15 cellular contexts compared by ENCODE assay signal in the genomic region with DNA sequence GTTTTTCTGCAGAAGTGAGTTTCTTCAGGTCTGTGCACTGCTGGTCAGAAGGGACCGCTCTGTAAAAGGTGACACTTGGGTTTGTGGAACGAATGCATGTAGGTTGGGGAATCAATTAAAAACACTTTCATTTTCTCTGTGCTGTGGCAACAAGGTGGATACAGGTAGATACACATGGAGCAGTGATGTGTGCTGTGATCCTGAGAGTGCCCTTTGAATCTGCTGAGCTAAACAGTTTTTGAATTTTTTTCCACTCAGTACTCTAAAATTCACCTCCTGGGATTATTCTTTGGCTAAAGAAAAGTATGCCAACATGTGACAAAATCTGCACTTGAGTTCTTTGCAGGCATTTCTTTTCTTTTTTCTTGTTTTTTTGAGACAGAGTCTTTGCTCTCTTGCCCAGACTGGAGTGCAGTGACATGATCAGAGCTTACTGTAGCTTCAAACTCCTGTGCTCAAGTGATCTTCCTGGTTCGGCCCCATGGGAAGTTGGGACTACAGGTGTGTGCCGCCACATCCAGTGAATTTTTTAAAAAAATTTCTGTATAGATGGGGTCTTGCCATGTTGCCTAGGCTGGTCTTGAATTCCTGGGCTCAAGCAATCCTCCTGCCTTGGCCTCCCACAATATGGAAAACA.
DNase-seq lines count a peak whose midpoint lies in the region; ATAC-seq, FAIRE-seq and TF ChIP-seq lines count a peak whose summit lies in the region.
"Had no signal": no experiment of that assay in that cellular context is flagged by ENCODE, and none has a peak within 500 bp of the region (broad histone marks: within the 10 kb centered on the region; RNA-seq: fewer than 3 reads in every experiment).

No MANE protein-coding gene starts in this region.

- no peak for TF ChIP-seq EP300 in K562 (IDR thresholded peaks at IDR 0.05; ENCODE audit: low read length)

- H3K9me3 ChIP-seq in K562 (replicated peaks; ENCODE audit: control insufficient read depth, insufficient read depth, low read depth, low read length) (no peaks in the 10 kb centered on the region), OCI-LY7 (ENCODE audit: low read length) (no peaks in the 10 kb centered on the region)
- H3K9me3 ChIP-seq: BLaER1 had no signal

- FAIRE-seq in K562 (lab: Jason Lieb, UNC) = no peak
- FAIRE-seq: GM12878, GM18507 had no signal

- H3K27ac Mint-ChIP-seq in endothelial cell (ENCODE audit: unreplicated experiment) = no peak overlapping the region
- H3K27ac Mint-ChIP-seq in osteocyte (ENCODE audit: unreplicated experiment) = peak overlapping the region; percentile 29
- H3K27ac Mint-ChIP-seq in activated CD4-positive, alpha-beta T cell treated with anti-CD3 and anti-CD28 coated beads for 36 hours = no peak overlapping the region

- POLR2A ChIA-PET in K562 (lab: Yijun Ruan, JAX) = no interaction called here
- POLR2A ChIA-PET in activated CD4-positive, alpha-beta T cell treated with anti-CD3 and anti-CD28 coated beads for 36 hours (lab: Charles Lee) = no interaction called here
- POLR2A ChIA-PET in OCI-LY7 (lab: Charles Lee) = no interaction called here

- BruUV-seq in K562 (replicated peaks; lab: Mats Ljungman, UMichigan) = no TSS peak
- BruUV-seq in OCI-LY7 (replicated peaks; lab: Mats Ljungman, UMichigan) = no TSS peak

- no peaks in the 10 kb centered on the region for H3K36me3 ChIP-seq in K562 (ENCODE audit: control insufficient read depth, insufficient read depth, low read length)
- H3K36me3 ChIP-seq in OCI-LY7 (ENCODE audit: insufficient read depth, low read length) = no peaks in the 10 kb centered on the region
- H3K36me3 ChIP-seq: BLaER1 had no signal

- H2AFZ ChIP-seq in K562 (ENCODE audit: low read depth, low read length) (no peak overlapping the region), OCI-LY7 (ENCODE audit: low read length) (no peak overlapping the region)
- H2AFZ ChIP-seq: GM23248 had no signal

- H3K4me1 ChIP-seq in K562 (replicated peaks in 1 of 2; ENCODE audit: control insufficient read depth in 2 of 2, insufficient read depth in 2 of 2, low read length in 2 of 2) (no peaks in the 10 kb centered on the region), OCI-LY7 (ENCODE audit: insufficient read depth, low read length, poor library complexity, severe bottlenecking) (no peaks in the 10 kb centered on the region)

- no peak for TF ChIP-seq RAD21 in K562 (CRISPR knock-in tag; conservative IDR thresholded peaks at IDR 0.05 in 1 of 2, IDR thresholded peaks at IDR 0.05 in 1 of 2)

- intact Hi-C loops in K562 (cut with micrococcal nuclease) (no loop called here), OCI-LY7 (cut with micrococcal nuclease; ENCODE audit: unreplicated experiment) (no loop called here)
- intact Hi-C loops in activated CD4-positive, alpha-beta T cell treated with anti-CD3 and anti-CD28 coated beads for 36 hours (cut with DNase I, micrococcal nuclease) = no loop called here

- no peaks in the 10 kb centered on the region for H3K9me2 ChIP-seq in OCI-LY7 (ENCODE audit: insufficient read depth, low read length)

- H4K20me1 ChIP-seq in K562 (replicated peaks; ENCODE audit: control insufficient read depth, insufficient read depth, low read length) (no peaks in the 10 kb centered on the region), OCI-LY7 (ENCODE audit: insufficient read depth, low read length) (no peaks in the 10 kb centered on the region)
- H4K20me1 ChIP-seq: BLaER1 had no signal

- DNase-seq in K562 (ENCODE audit: extremely low read depth in 1 of 4, low spot score in 3 of 4) (no peak), endothelial cell (ENCODE audit: low spot score) (no peak), osteocyte (ENCODE audit: extremely low spot score, unreplicated experiment) (no peak), COLO829 (ENCODE audit: low spot score) (no peak), OCI-LY7 (ENCODE audit: low spot score) (no peak)
- DNase-seq in activated CD4-positive, alpha-beta T cell treated with anti-CD3 and anti-CD28 coated beads for 36 hours = no peak
- DNase-seq: AML-193; CD8-positive, alpha-beta memory T cell; DMS53; GM23248; H7 had no signal

- H3K27ac ChIP-seq in K562 (ENCODE audit: extremely low read depth, low read depth, low read length) = no peak overlapping the region
- no peak overlapping the region for H3K27ac ChIP-seq in OCI-LY7 (ENCODE audit: low read depth, low read length, poor library complexity, severe bottlenecking)
- H3K27ac ChIP-seq: BLaER1, GM23248 had no signal

- TF ChIP-seq POLR2A in K562 (conservative IDR thresholded peaks at IDR 0.05) = no peak

- H3K4me1 Mint-ChIP-seq in endothelial cell (ENCODE audit: unreplicated experiment) (peaks cover 19% of the 10 kb centered on the region), osteocyte (ENCODE audit: unreplicated experiment) (peaks cover 20% of the 10 kb centered on the region)
- no peaks in the 10 kb centered on the region for H3K4me1 Mint-ChIP-seq in activated CD4-positive, alpha-beta T cell treated with anti-CD3 and anti-CD28 coated beads for 36 hours

- no peaks in the 10 kb centered on the region for H3K9me3 Mint-ChIP-seq in endothelial cell (ENCODE audit: unreplicated experiment)
- no peaks in the 10 kb centered on the region for H3K9me3 Mint-ChIP-seq in osteocyte (ENCODE audit: unreplicated experiment)
- no peaks in the 10 kb centered on the region for H3K9me3 Mint-ChIP-seq in activated CD4-positive, alpha-beta T cell treated with anti-CD3 and anti-CD28 coated beads for 36 hours (ENCODE audit: low read depth)
- H3K9me3 Mint-ChIP-seq: CD8-positive, alpha-beta memory T cell had no signal

- in situ Hi-C loops in K562 (cut with MboI) = no loop called here

- H3K4me3 Mint-ChIP-seq in endothelial cell (ENCODE audit: unreplicated experiment) (peak overlapping the region; percentile 1), osteocyte (ENCODE audit: unreplicated experiment) (no peak overlapping the region)
- H3K4me3 Mint-ChIP-seq in activated CD4-positive, alpha-beta T cell treated with anti-CD3 and anti-CD28 coated beads for 36 hours = no peak overlapping the region

- H3K79me2 ChIP-seq in K562 (ENCODE audit: control insufficient read depth, insufficient read depth, low read length) = no peaks in the 10 kb centered on the region
- H3K79me2 ChIP-seq in OCI-LY7 (ENCODE audit: insufficient read depth, low read depth, low read length) = no peaks in the 10 kb centered on the region

- WGBS in K562 (ENCODE audit: insufficient coverage, low coverage, missing lambda C conversion rate) = 46% methylated on average over 4 of the region's 4 CpGs

- H3K4me2 ChIP-seq in K562 (ENCODE audit: insufficient read depth, low read length) = no peak overlapping the region
- H3K4me2 ChIP-seq in OCI-LY7 (ENCODE audit: low read length) = no peak overlapping the region
- H3K4me2 ChIP-seq: BLaER1 had no signal

- H3K9me1 ChIP-seq in K562 (ENCODE audit: control insufficient read depth, insufficient read depth, low read length) = no peaks in the 10 kb centered on the region

- CTCF ChIA-PET in K562 (lab: Yijun Ruan, JAX; ENCODE audit: low intra/inter-chr PET ratio) (interaction anchor here (0.5 kb wide), 1 partner anchor 124 kb away, joined by 3 read pairs; no protein-coding TSS in a partner anchor), OCI-LY7 (lab: Charles Lee; ENCODE audit: unreplicated experiment) (no interaction called here)
- CTCF ChIA-PET in activated CD4-positive, alpha-beta T cell treated with anti-CD3 and anti-CD28 coated beads for 36 hours (lab: Charles Lee) = no interaction called here

- no peak for ATAC-seq in K562
- ATAC-seq in activated CD4-positive, alpha-beta T cell treated with anti-CD3 and anti-CD28 coated beads for 36 hours = no peak
- no peak for ATAC-seq in HG03442 (IDR thresholded peaks at IDR 0.05; ENCODE audit: unreplicated experiment)
- ATAC-seq: GM12878 had no signal

- no peaks in the 10 kb centered on the region for H3K36me3 Mint-ChIP-seq in endothelial cell (ENCODE audit: low read depth, unreplicated experiment)
- no peaks in the 10 kb centered on the region for H3K36me3 Mint-ChIP-seq in osteocyte (ENCODE audit: unreplicated experiment)
- peaks cover 7% of the 10 kb centered on the region for H3K36me3 Mint-ChIP-seq in activated CD4-positive, alpha-beta T cell treated with anti-CD3 and anti-CD28 coated beads for 36 hours (ENCODE audit: low read depth)

- no peak overlapping the region for H3K9ac ChIP-seq in K562 (ENCODE audit: insufficient read depth in 1 of 2, low read depth in 2 of 2, low read length in 2 of 2)
- H3K9ac ChIP-seq: BLaER1, GM23248 had no signal

- H3K27me3 ChIP-seq in K562 (ENCODE audit: control insufficient read depth in 2 of 2, insufficient read depth in 2 of 2, low read length in 2 of 2) = no peaks in the 10 kb centered on the region
- H3K27me3 ChIP-seq: BLaER1 had no signal

- TF ChIP-seq CTCF in K562 (IDR thresholded peaks at IDR 0.05 in 2 of 3, conservative IDR thresholded peaks at IDR 0.05 in 1 of 3; ENCODE audit: insufficient read depth in 2 of 3, low read depth in 1 of 3, low read length in 3 of 3) (no peak), endothelial cell (IDR thresholded peaks at IDR 0.05; ENCODE audit: unreplicated experiment) (no peak), osteocyte (IDR thresholded peaks at IDR 0.05) (no peak), OCI-LY7 (conservative IDR thresholded peaks at IDR 0.05; ENCODE audit: low read length) (no peak)

- peaks cover 3% of the 10 kb centered on the region for H3K27me3 Mint-ChIP-seq in endothelial cell (ENCODE audit: unreplicated experiment)
- no peaks in the 10 kb centered on the region for H3K27me3 Mint-ChIP-seq in osteocyte (ENCODE audit: unreplicated experiment)
- H3K27me3 Mint-ChIP-seq in activated CD4-positive, alpha-beta T cell treated with anti-CD3 and anti-CD28 coated beads for 36 hours = no peaks in the 10 kb centered on the region
- H3K27me3 Mint-ChIP-seq: CD8-positive, alpha-beta memory T cell had no signal

- H3K4me3 ChIP-seq in K562 (no peak overlapping the region), OCI-LY7 (ENCODE audit: low read depth, low read length, poor library complexity, severe bottlenecking) (no peak overlapping the region)
- H3K4me3 ChIP-seq: BLaER1, GM12878, GM23248 had no signal

TF ChIP-seq in K562, 482 proteins besides CTCF, POLR2A, EP300 and RAD21 (continues in another document):
- TF ChIP-seq, protein P1, sequence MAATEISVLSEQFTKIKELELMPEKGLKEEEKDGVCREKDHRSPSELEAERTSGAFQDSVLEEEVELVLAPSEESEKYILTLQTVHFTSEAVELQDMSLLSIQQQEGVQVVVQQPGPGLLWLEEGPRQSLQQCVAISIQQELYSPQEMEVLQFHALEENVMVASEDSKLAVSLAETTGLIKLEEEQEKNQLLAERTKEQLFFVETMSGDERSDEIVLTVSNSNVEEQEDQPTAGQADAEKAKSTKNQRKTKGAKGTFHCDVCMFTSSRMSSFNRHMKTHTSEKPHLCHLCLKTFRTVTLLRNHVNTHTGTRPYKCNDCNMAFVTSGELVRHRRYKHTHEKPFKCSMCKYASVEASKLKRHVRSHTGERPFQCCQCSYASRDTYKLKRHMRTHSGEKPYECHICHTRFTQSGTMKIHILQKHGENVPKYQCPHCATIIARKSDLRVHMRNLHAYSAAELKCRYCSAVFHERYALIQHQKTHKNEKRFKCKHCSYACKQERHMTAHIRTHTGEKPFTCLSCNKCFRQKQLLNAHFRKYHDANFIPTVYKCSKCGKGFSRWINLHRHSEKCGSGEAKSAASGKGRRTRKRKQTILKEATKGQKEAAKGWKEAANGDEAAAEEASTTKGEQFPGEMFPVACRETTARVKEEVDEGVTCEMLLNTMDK (IDR thresholded peaks at IDR 0.05; ENCODE audit: borderline replicate concordance, insufficient read depth, low read depth, low read length, poor library complexity, severe bottlenecking) = no peak
- peak; percentile 88 for TF ChIP-seq ZNF316 (IDR thresholded peaks at IDR 0.05)
